In the genomic region with DNA sequence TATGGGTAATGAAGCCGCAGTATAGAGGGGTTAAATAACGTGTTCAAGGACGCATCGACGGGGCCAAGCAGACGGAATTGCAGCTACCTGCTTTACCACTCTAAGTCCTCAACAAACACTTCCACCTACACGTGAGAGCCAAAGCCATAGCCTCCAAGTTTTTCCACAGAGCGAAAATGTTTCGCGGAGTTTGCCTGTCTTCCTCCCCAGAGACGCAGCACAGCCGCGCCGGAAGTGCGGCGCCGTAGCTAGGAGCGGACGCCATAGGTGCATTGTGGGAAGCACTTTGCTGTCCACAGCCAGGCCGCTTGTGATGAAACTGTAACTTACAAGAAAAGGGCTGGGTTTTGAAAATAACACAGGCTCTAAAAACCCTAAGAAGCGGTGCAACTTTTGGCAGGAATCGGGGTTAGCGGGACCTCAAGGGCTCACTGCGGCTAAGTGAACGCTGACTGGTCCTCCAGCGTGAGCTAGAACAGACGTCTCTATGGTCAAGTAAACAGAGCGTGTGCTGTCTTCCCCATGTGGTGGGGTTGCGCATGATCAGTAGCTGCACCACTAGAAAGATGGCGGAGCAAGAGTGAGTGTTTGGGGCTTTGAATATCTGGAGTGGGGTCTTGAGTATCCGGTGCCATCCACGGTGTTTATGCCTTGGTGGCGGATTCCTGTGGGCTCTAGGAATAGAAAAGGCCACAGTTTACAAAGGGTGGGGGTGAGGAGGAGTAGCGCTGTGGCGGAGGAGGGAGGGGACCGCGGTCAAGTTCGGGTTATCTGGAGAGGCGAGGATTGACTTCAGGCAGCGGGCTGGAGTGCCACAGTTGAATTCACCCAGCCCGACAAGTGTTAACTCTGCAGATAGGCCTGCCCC, we compare ENCODE assay signal across 8 cellular contexts. TPM values are rescaled to one million over a fixed set of nuclear protein-coding genes. Genes with fewer than 3 reads are reported as not detected.
DNase-seq lines count a peak whose midpoint lies in the region; ATAC-seq, FAIRE-seq and TF ChIP-seq lines count a peak whose summit lies in the region.

A gene (plus strand): TSS at position 245 of the 868 bp plus-strand sequence. CDS start 295 bp downstream, at position 540.

- peaks cover 2% of the 10 kb centered on the region for H3K27me3 Mint-ChIP-seq in activated naive CD8-positive, alpha-beta T cell treated with anti-CD3 and anti-CD28 coated beads, Interleukin-2, amount 50 U/mL, for 24 hours
- no peaks in the 10 kb centered on the region for H3K27me3 Mint-ChIP-seq in type B pancreatic cell

- peak; percentile 95 for TF ChIP-seq POLR2A in GM12891 (IDR thresholded peaks at IDR 0.05; ENCODE audit: low read depth, low read length)

- peak; percentile 94 for FAIRE-seq in GM12891 (lab: Jason Lieb, UNC)

- intact Hi-C loops in cardiac septum (cut with DNase I) (loop anchor here (1.0 to 5.0 kb wide), 5 partner anchors 11 to 219 kb away; a partner anchor contains a TSS), posterior cingulate gyrus (cut with DNase I) (loop anchor here (5.0 kb wide), 1 partner anchor 132 kb away; a partner anchor contains a TSS)

- TF ChIP-seq CTCF in type B pancreatic cell (conservative IDR thresholded peaks at IDR 0.05): peak; percentile 46

- H3K4me3 Mint-ChIP-seq in activated naive CD8-positive, alpha-beta T cell treated with anti-CD3 and anti-CD28 coated beads, Interleukin-2, amount 50 U/mL, for 24 hours: peak within 1 kb of the TSS; percentile 99
- H3K4me3 Mint-ChIP-seq in type B pancreatic cell: peak within 1 kb of the TSS; percentile 100

- ATAC-seq in HG02763 (IDR thresholded peaks at IDR 0.05; ENCODE audit: unreplicated experiment): peak; percentile 87
- peak; percentile 93 for ATAC-seq in activated naive CD8-positive, alpha-beta T cell treated with anti-CD3 and anti-CD28 coated beads, Interleukin-2, amount 50 U/mL, for 24 hours

- H3K4me1 Mint-ChIP-seq in activated naive CD8-positive, alpha-beta T cell treated with anti-CD3 and anti-CD28 coated beads, Interleukin-2, amount 50 U/mL, for 24 hours: peaks cover 42% of the 10 kb centered on the region
- H3K4me1 Mint-ChIP-seq in type B pancreatic cell (ENCODE audit: unreplicated experiment): peaks cover 12% of the 10 kb centered on the region

- H3K27ac Mint-ChIP-seq in activated naive CD8-positive, alpha-beta T cell treated with anti-CD3 and anti-CD28 coated beads, Interleukin-2, amount 50 U/mL, for 24 hours: peak within 1 kb of the TSS; percentile 100
- peak within 1 kb of the TSS; percentile 99 for H3K27ac Mint-ChIP-seq in type B pancreatic cell

- H3K9me3 Mint-ChIP-seq in activated naive CD8-positive, alpha-beta T cell treated with anti-CD3 and anti-CD28 coated beads, Interleukin-2, amount 50 U/mL, for 24 hours: no peaks in the 10 kb centered on the region
- no peaks in the 10 kb centered on the region for H3K9me3 Mint-ChIP-seq in type B pancreatic cell

- DNase-seq in GM12891 (ENCODE audit: insufficient read length, low spot score) (peak; percentile 59), NCI-H1417 (lab: John Stamatoyannopoulos, UW) (peak; percentile 90 to 96 (median 96)), SW480 (ENCODE audit: low spot score) (peak; percentile 85), cardiac septum (ENCODE audit: low spot score) (peak; percentile 93), posterior cingulate gyrus (peak; percentile 82 to 98 (median 88)), type B pancreatic cell (ENCODE audit: extremely low spot score, unreplicated experiment) (peak; percentile 83)
- peak; percentile 77 for DNase-seq in activated naive CD8-positive, alpha-beta T cell treated with anti-CD3 and anti-CD28 coated beads, Interleukin-2, amount 50 U/mL, for 24 hours

- H3K36me3 Mint-ChIP-seq in activated naive CD8-positive, alpha-beta T cell treated with anti-CD3 and anti-CD28 coated beads, Interleukin-2, amount 50 U/mL, for 24 hours (ENCODE audit: low read depth): peaks cover 37% of the 10 kb centered on the region
- peaks cover 19% of the 10 kb centered on the region for H3K36me3 Mint-ChIP-seq in type B pancreatic cell

TF ChIP-seq in GM12891, 5 proteins besides CTCF, POLR2A, EP300 and RAD21:
- TF ChIP-seq TAF1 (IDR thresholded peaks at IDR 0.05; ENCODE audit: low read depth, low read length): peak; percentile 98
- no peak for TF ChIP-seq PAX5 (IDR thresholded peaks at IDR 0.05; ENCODE audit: insufficient read depth, low read length, severe bottlenecking)
- TF ChIP-seq POLR2AphosphoS5 (IDR thresholded peaks at IDR 0.05; ENCODE audit: low read depth, low read length): peak; percentile 97
- peak; percentile 71; the same call in 1 of the 2 replicates for TF ChIP-seq POU2F2 (IDR thresholded peaks at IDR 0.05; ENCODE audit: low read depth, low read length)
- TF ChIP-seq SPI1 (IDR thresholded peaks at IDR 0.05; ENCODE audit: low read depth, low read length): peak; percentile 26; the same call in 1 of the 2 replicates

RNA-seq across cellular contexts. Expression of the gene that starts here (rescaled TPM):
- 54.5 TPM for polyA plus RNA-seq in GM12891 (2012; ENCODE audit: low read depth, missing spikeins)
- total RNA-seq in cardiac septum (46.9 TPM), type B pancreatic cell (ENCODE audit: low replicate concordance) (83.4 and 101 TPM in 2 replicates)

Comparison
In these comparisons a context has a peak if more than half of its experiments do, and no peak if none do; other contexts are left out.
1. Peak in every context shown above with its lines: DNase-seq and ATAC-seq.